Comparison of ENCODE assay signal across 15 cellular contexts in the genomic region with DNA sequence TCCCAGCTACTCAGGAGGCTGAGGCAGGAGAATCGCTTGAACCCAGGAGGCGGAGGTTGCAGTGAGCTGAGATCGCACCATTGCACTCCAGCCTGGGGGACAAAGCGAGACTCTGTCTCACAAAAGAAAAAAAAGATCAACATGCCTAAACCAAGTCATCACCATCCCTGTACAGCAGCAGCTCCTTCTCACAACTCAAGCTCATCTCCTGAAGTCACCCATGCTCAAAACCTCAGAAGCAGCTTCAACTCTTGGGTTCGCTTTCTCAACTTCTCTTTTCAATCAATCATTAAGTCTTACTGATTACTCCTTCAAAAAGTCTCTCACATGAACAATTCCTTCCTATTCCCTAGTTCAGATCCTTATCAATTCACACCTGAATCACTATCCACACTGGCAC.
"Had no signal": no experiment of that assay in that cellular context is flagged by ENCODE, and none has a peak within 500 bp of the region (broad histone marks: within the 10 kb centered on the region; RNA-seq: fewer than 3 reads in every experiment).

No MANE protein-coding gene starts in this region.

- H3K36me3 ChIP-seq: neutrophil had no signal

- H3K4me1 Mint-ChIP-seq: activated naive CD8-positive, alpha-beta T cell treated with anti-CD3 and anti-CD28 coated beads for 36 hours had no signal

- H3K27ac Mint-ChIP-seq: activated CD4-positive, alpha-beta memory T cell treated with anti-CD3 and anti-CD28 coated beads for 36 hours; activated naive CD8-positive, alpha-beta T cell treated with anti-CD3 and anti-CD28 coated beads for 36 hours; effector memory CD8-positive, alpha-beta T cell; natural killer cell treated with Interleukin-12 subunit alpha and Interleukin-12 subunit beta and Interleukin-15 and Interleukin-18, amount 100 ng/mL, for 72 hours had no signal

- H3K4me3 Mint-ChIP-seq: activated CD4-positive, alpha-beta memory T cell treated with anti-CD3 and anti-CD28 coated beads for 36 hours; activated naive CD8-positive, alpha-beta T cell treated with anti-CD3 and anti-CD28 coated beads for 36 hours; effector memory CD8-positive, alpha-beta T cell; natural killer cell treated with Interleukin-12 subunit alpha and Interleukin-12 subunit beta and Interleukin-15 and Interleukin-18, amount 100 ng/mL, for 72 hours had no signal

- H3K9me3 Mint-ChIP-seq: activated CD4-positive, alpha-beta memory T cell treated with anti-CD3 and anti-CD28 coated beads for 36 hours; activated naive CD8-positive, alpha-beta T cell treated with anti-CD3 and anti-CD28 coated beads for 36 hours; effector memory CD8-positive, alpha-beta T cell; natural killer cell treated with Interleukin-12 subunit alpha and Interleukin-12 subunit beta and Interleukin-15 and Interleukin-18, amount 100 ng/mL, for 72 hours had no signal

- ATAC-seq: effector memory CD8-positive, alpha-beta T cell; natural killer cell treated with Interleukin-12 subunit alpha and Interleukin-12 subunit beta and Interleukin-15 and Interleukin-18, amount 100 ng/mL, for 72 hours had no signal

- H3K27me3 Mint-ChIP-seq: activated CD4-positive, alpha-beta memory T cell treated with anti-CD3 and anti-CD28 coated beads for 36 hours; activated naive CD8-positive, alpha-beta T cell treated with anti-CD3 and anti-CD28 coated beads for 36 hours; effector memory CD8-positive, alpha-beta T cell; natural killer cell treated with Interleukin-12 subunit alpha and Interleukin-12 subunit beta and Interleukin-15 and Interleukin-18, amount 100 ng/mL, for 72 hours had no signal

- H3K27me3 ChIP-seq: cardiac muscle cell, neutrophil, spleen, tibial artery had no signal

- H3K4me3 ChIP-seq: cardiac muscle cell, spleen, tibial artery had no signal

- DNase-seq: activated CD4-positive, alpha-beta memory T cell treated with anti-CD3 and anti-CD28 coated beads for 36 hours; activated naive CD4-positive, alpha-beta T cell; activated naive CD8-positive, alpha-beta T cell treated with anti-CD3 and anti-CD28 coated beads for 36 hours; activated T-cell treated with anti-CD3 and anti-CD28 coated beads for 4 hours; amniotic stem cell; dermis blood vessel endothelial cell; effector memory CD8-positive, alpha-beta T cell; mesendoderm; spleen; stimulated activated naive CD4-positive, alpha-beta T cell treated with Interleukin-2 at 50 U/mL for 16 hours; substantia nigra; tibial artery had no signal

- H3K9me3 ChIP-seq: neutrophil, spleen, tibial artery had no signal

- H3K27ac ChIP-seq: cardiac muscle cell, neutrophil, spleen, tibial artery had no signal
